1 cellular context compared by ENCODE assay signal in genomic region chr19:2578911-2579677, GRCh38.
TF ChIP-seq lines count a peak whose summit lies in the region.

No MANE protein-coding gene starts in this region.

TF ChIP-seq in SK-N-SH, 30 proteins besides CTCF, POLR2A, EP300 and RAD21 (continued from another document):
- TF ChIP-seq SIN3A (IDR thresholded peaks at IDR 0.05; ENCODE audit: borderline replicate concordance, low read depth, low read length) (peak; percentile 9; the same call in 1 of the 2 replicates), NRF1 (IDR thresholded peaks at IDR 0.05; ENCODE audit: low read depth, low read length) (0 out of 2 replicates have a peak, but pooled peaks have one; percentile 16), POLR2AphosphoS5 (IDR thresholded peaks at IDR 0.05; ENCODE audit: low read depth, low read length) (no peak; the same call in none of the 2 replicates), REST (IDR thresholded peaks at IDR 0.05; ENCODE audit: low read depth, low read length) (0 out of 2 replicates have a peak, but pooled peaks have one; percentile 48)
